Comparison of ENCODE assay signal across 8 cellular contexts in genomic region chr1:88327391-88328267, GRCh38.
DNase-seq lines count a peak whose midpoint lies in the region; ATAC-seq and TF ChIP-seq lines count a peak whose summit lies in the region.

No MANE protein-coding gene starts in this region.

- H3K4me3 ChIP-seq in AG04450 (ENCODE audit: low read depth, low read length) (no peak overlapping the region), astrocyte of the cerebellum (ENCODE audit: low read depth, low read length) (no peak overlapping the region)

- DNase-seq in AG04450 (ENCODE audit: low read depth, low spot score) = peak; percentile 73
- DNase-seq in astrocyte of the cerebellum (ENCODE audit: low read depth) = peak; percentile 75
- DNase-seq in left lobe of liver (ENCODE audit: low spot score) = no peak
- DNase-seq in NCI-H524 (lab: John Stamatoyannopoulos, UW) = no peak
- DNase-seq in NCI-H1105 treated with DMSO at 0.1 percent for 48 hours (lab: John Stamatoyannopoulos, UW) = no peak

- ATAC-seq in HG03432 (IDR thresholded peaks at IDR 0.05; ENCODE audit: unreplicated experiment) (peak; percentile 74), left lobe of liver (peak; percentile 50), HG03139 (IDR thresholded peaks at IDR 0.05; ENCODE audit: unreplicated experiment) (no peak), HG03196 (IDR thresholded peaks at IDR 0.05; ENCODE audit: unreplicated experiment) (no peak)

- in situ Hi-C loops in astrocyte of the cerebellum (cut with HindIII; ENCODE audit: low sequenced_read_pairs) = no loop called here

- TF ChIP-seq CTCF in AG04450 (IDR thresholded peaks at IDR 0.05; ENCODE audit: low read depth, low read length) (no peak), astrocyte of the cerebellum (IDR thresholded peaks at IDR 0.05; ENCODE audit: low read depth, low read length, missing control alignments) (no peak)

- peak overlapping the region; percentile 22 for H3K27ac ChIP-seq in AG04450 (ENCODE audit: low read depth, low read length)

- H3K9me3 ChIP-seq in AG04450 (ENCODE audit: control insufficient read depth, insufficient read depth, low read length) = no peaks in the 10 kb centered on the region

- H3K27me3 ChIP-seq in AG04450 (ENCODE audit: control insufficient read depth, insufficient read depth, low read length) = no peaks in the 10 kb centered on the region

- POLR2A ChIA-PET in AG04450 (lab: Yijun Ruan, JAX) = interaction anchor here (0.6 kb wide), 1 partner anchor 998 kb away, joined by 9 read pairs; no protein-coding TSS in a partner anchor

- CTCF ChIA-PET in AG04450 (lab: Charles Lee) = interaction anchor here (0.5 to 1.2 kb wide), 3 partner anchors 149 to 1034 kb away, joined by 3 to 4 read pairs (median 3); no protein-coding TSS in a partner anchor

Comparison
In these comparisons a context has a peak if more than half of its experiments do, and no peak if none do; other contexts are left out.
1. DNase-seq: peak in AG04450 (single experiment) and astrocyte of the cerebellum (single experiment); none in left lobe of liver (single experiment), NCI-H524 (0 of 2) and NCI-H1105 treated with DMSO at 0.1 percent for 48 hours (single experiment).
2. ATAC-seq: peak in HG03432 (single experiment) and left lobe of liver (single experiment); none in HG03139 (single experiment) and HG03196 (single experiment).